ENCODE assay signal across 8 cellular contexts in genomic region chr1:182784556-182785171, GRCh38. TPM values are rescaled to one million over a fixed set of nuclear protein-coding genes. Genes with fewer than 3 reads are reported as not detected.
A peak's percentile ranks its signal among the peaks of the same experiment; 100 is the strongest.
DNase-seq lines count a peak whose midpoint lies in the region; ATAC-seq and TF ChIP-seq lines count a peak whose summit lies in the region.

No MANE protein-coding gene starts in this region.

- H3K4me3 ChIP-seq in AG10803 (ENCODE audit: low read length) (no peak overlapping the region), GM12864 (ENCODE audit: low read depth, low read length) (no peak overlapping the region), astrocyte of the cerebellum (ENCODE audit: low read depth, low read length) (no peak overlapping the region)

- peak; percentile 86 for TF ChIP-seq CTCF in AG10803 (conservative IDR thresholded peaks at IDR 0.05; ENCODE audit: low read length)
- TF ChIP-seq CTCF in GM12864 (IDR thresholded peaks at IDR 0.05; ENCODE audit: low read depth, low read length, missing control alignments) = peak; percentile 78
- peak; percentile 69 for TF ChIP-seq CTCF in astrocyte of the cerebellum (IDR thresholded peaks at IDR 0.05; ENCODE audit: low read depth, low read length, missing control alignments)

- DNase-seq in AG10803 (ENCODE audit: low read depth) (peak; percentile 53), GM12864 (ENCODE audit: low read depth) (no peak), NCI-H2171 treated with DMSO at 0.1 percent for 48 hours (lab: John Stamatoyannopoulos, UW) (peak; percentile 76), astrocyte of the cerebellum (ENCODE audit: low read depth) (peak; percentile 19), left lobe of liver (ENCODE audit: low spot score) (no peak), GOT3 (lab: John Stamatoyannopoulos, UW) (no peak), iPS-NIHi7 (ENCODE audit: extremely low spot score) (no peak)

- in situ Hi-C loops in astrocyte of the cerebellum (cut with HindIII; ENCODE audit: low sequenced_read_pairs) = loop anchor here (5.0 kb wide), 1 partner anchor 187 kb away; no protein-coding TSS in a partner anchor

- peak; percentile 26 for ATAC-seq in left lobe of liver
- ATAC-seq in HG02938 (IDR thresholded peaks at IDR 0.05; ENCODE audit: unreplicated experiment) = no peak

RNA-seq across cellular contexts. Expression of gene NPL, which starts 4.9 kb away (rescaled TPM):
- total RNA-seq in left lobe of liver = 15.0 TPM

RNA-seq across cellular contexts. Expression of gene DHX9, which starts 54.5 kb away (rescaled TPM):
- total RNA-seq in left lobe of liver = 32.1 TPM

Comparison
In these comparisons a context has a peak if more than half of its experiments do, and no peak if none do; other contexts are left out.
1. DNase-seq: peak in AG10803 (single experiment), NCI-H2171 treated with DMSO at 0.1 percent for 48 hours (single experiment) and astrocyte of the cerebellum (single experiment); none in GM12864 (single experiment), left lobe of liver (single experiment), GOT3 (single experiment) and iPS-NIHi7 (single experiment).
2. Peak in every context shown above with its lines, with median percentiles within 50 percentile points of each other: CTCF ChIP-seq.